Comparison of ENCODE assay signal across 7 cellular contexts in the genomic region with DNA sequence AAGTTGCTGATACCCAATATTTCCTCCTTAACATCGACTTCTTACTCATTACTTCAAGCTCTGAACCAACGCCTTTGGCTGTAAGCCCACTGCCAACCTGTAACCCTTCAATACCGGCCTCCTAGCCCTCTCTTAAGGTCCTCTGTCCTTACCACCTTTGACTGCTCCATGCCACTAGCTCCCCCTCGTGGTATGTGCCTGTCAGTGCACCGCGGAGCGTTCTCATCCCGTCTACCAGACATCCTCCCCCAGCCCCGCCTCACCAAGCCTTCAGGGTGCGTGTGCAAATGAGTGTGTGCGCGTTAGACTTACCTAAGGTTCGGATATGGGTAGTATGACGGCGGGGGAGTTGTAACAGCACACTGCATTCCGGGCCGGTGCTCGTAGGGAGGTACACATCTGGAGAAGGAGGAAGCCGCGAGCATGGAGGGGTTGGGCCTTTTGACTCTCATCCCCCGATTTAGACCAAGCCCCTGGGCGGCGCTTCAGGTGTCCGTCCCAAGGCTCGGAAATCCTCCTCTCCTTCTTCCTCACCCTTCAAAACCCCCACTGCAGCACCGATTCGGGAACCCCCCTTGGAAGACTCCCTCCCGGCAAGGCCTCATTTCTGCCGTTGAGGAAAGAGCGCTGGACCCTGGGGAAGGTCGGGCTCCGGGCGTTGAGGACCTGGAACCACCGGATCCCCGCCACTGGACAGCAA. TPM values are rescaled to one million over a fixed set of nuclear protein-coding genes. Genes with fewer than 3 reads are reported as not detected.
A peak's percentile ranks its signal among the peaks of the same experiment; 100 is the strongest.
DNase-seq lines count a peak whose midpoint lies in the region; ATAC-seq and TF ChIP-seq lines count a peak whose summit lies in the region.

No MANE protein-coding gene starts in this region.

- peaks cover 26% of the 10 kb centered on the region for H3K4me1 ChIP-seq in KMS-11 (ENCODE audit: low read depth, poor library complexity, severe bottlenecking)

- no peaks in the 10 kb centered on the region for H3K27me3 ChIP-seq in KMS-11 (ENCODE audit: insufficient read depth, low read depth)

- H4K20me1 ChIP-seq in KMS-11 (ENCODE audit: insufficient read depth) = no peaks in the 10 kb centered on the region

- peaks cover 11% of the 10 kb centered on the region for H3K27me3 Mint-ChIP-seq in activated T-helper 2 cell treated with anti-CD3 and anti-CD28 coated beads, Interferon-gamma antibody, Interleukin-2, Interleukin-4, amounts not matched to agents 10 μg/mL and 5 μg/mL and 100 μg/mL, durations not matched to agents 14 hours and 24 hours and 36 hours (ENCODE audit: low read depth)
- peaks cover 88% of the 10 kb centered on the region for H3K27me3 Mint-ChIP-seq in nephron progenitor cell (ENCODE audit: low read depth, poor library complexity)

- intact Hi-C loops in activated T-helper 2 cell treated with anti-CD3 and anti-CD28 coated beads, Interferon-gamma antibody, Interleukin-2, Interleukin-4, amounts not matched to agents 10 μg/mL and 5 μg/mL and 100 μg/mL, durations not matched to agents 14 hours and 24 hours and 36 hours (cut with micrococcal nuclease) = loop anchor here (1.0 to 5.0 kb wide), 7 partner anchors 50 to 1433 kb away; a partner anchor contains a TSS

- TF ChIP-seq CTCF in KMS-11 (conservative IDR thresholded peaks at IDR 0.05; ENCODE audit: low read depth, low read length) (peak; percentile 97), fibroblast of villous mesenchyme (IDR thresholded peaks at IDR 0.05; ENCODE audit: insufficient read depth, low read depth, low read length) (peak; percentile 99), nephron progenitor cell (IDR thresholded peaks at IDR 0.05) (peak; percentile 96)

- ATAC-seq in GM18498 (IDR thresholded peaks at IDR 0.05; ENCODE audit: unreplicated experiment) = peak; percentile 26

- no peaks in the 10 kb centered on the region for H3K36me3 ChIP-seq in KMS-11 (ENCODE audit: insufficient read depth)

- peak overlapping the region; percentile 86 for H2AFZ ChIP-seq in KMS-11 (ENCODE audit: low read depth)

- no peaks in the 10 kb centered on the region for H3K36me3 Mint-ChIP-seq in activated T-helper 2 cell treated with anti-CD3 and anti-CD28 coated beads, Interferon-gamma antibody, Interleukin-2, Interleukin-4, amounts not matched to agents 10 μg/mL and 5 μg/mL and 100 μg/mL, durations not matched to agents 14 hours and 24 hours and 36 hours (ENCODE audit: low read depth)
- H3K36me3 Mint-ChIP-seq in nephron progenitor cell (ENCODE audit: low read depth) = no peaks in the 10 kb centered on the region

- H3K27ac Mint-ChIP-seq in activated T-helper 2 cell treated with anti-CD3 and anti-CD28 coated beads, Interferon-gamma antibody, Interleukin-2, Interleukin-4, amounts not matched to agents 10 μg/mL and 5 μg/mL and 100 μg/mL, durations not matched to agents 14 hours and 24 hours and 36 hours = peak overlapping the region; percentile 71
- H3K27ac Mint-ChIP-seq in nephron progenitor cell = no peak overlapping the region

- H3K27ac ChIP-seq in KMS-11 = no peak overlapping the region

- DNase-seq in RPMI7951 (ENCODE audit: low read depth) (peak; percentile 69), fibroblast of villous mesenchyme (ENCODE audit: low read depth) (peak; percentile 80), nephron progenitor cell (peak; percentile 88)
- DNase-seq in activated T-helper 2 cell treated with anti-CD3 and anti-CD28 coated beads, Interferon-gamma antibody, Interleukin-2, Interleukin-4, amounts not matched to agents 10 μg/mL and 5 μg/mL and 100 μg/mL, durations not matched to agents 14 hours and 24 hours and 36 hours (ENCODE audit: low spot score) = peak; percentile 89
- DNase-seq in stimulated activated naive CD4-positive, alpha-beta T cell treated with Interleukin-2 at 50 U/mL for 16 hours (lab: John Stamatoyannopoulos, UW) = peak; percentile 87

- H3K9me3 Mint-ChIP-seq in activated T-helper 2 cell treated with anti-CD3 and anti-CD28 coated beads, Interferon-gamma antibody, Interleukin-2, Interleukin-4, amounts not matched to agents 10 μg/mL and 5 μg/mL and 100 μg/mL, durations not matched to agents 14 hours and 24 hours and 36 hours = no peaks in the 10 kb centered on the region
- H3K9me3 Mint-ChIP-seq in nephron progenitor cell = no peaks in the 10 kb centered on the region

- peak overlapping the region; percentile 82 for H3K4me2 ChIP-seq in KMS-11

- peak overlapping the region; percentile 83 for H3K4me3 Mint-ChIP-seq in activated T-helper 2 cell treated with anti-CD3 and anti-CD28 coated beads, Interferon-gamma antibody, Interleukin-2, Interleukin-4, amounts not matched to agents 10 μg/mL and 5 μg/mL and 100 μg/mL, durations not matched to agents 14 hours and 24 hours and 36 hours (ENCODE audit: low read depth)
- peak overlapping the region; percentile 84 for H3K4me3 Mint-ChIP-seq in nephron progenitor cell

- peaks cover 21% of the 10 kb centered on the region for H3K4me1 Mint-ChIP-seq in activated T-helper 2 cell treated with anti-CD3 and anti-CD28 coated beads, Interferon-gamma antibody, Interleukin-2, Interleukin-4, amounts not matched to agents 10 μg/mL and 5 μg/mL and 100 μg/mL, durations not matched to agents 14 hours and 24 hours and 36 hours (ENCODE audit: low read depth)
- peaks cover 46% of the 10 kb centered on the region for H3K4me1 Mint-ChIP-seq in nephron progenitor cell

- no peak overlapping the region for H3K9ac ChIP-seq in KMS-11

- H3K4me3 ChIP-seq in KMS-11 (IDR thresholded peaks at IDR 0.05; ENCODE audit: insufficient read depth, low read depth, low read length) (no peak overlapping the region), fibroblast of villous mesenchyme (ENCODE audit: low read depth, low read length) (peak overlapping the region; percentile 40)

- no peaks in the 10 kb centered on the region for H3K79me2 ChIP-seq in KMS-11 (ENCODE audit: insufficient read depth, low read depth)

RNA-seq across cellular contexts. Expression of a gene that starts 2.8 kb away (rescaled TPM):
- 1.7 and 2.0 TPM in 2 replicates for total RNA-seq in RPMI7951 (2014; rRNA removed; shearing (Covaris generic))
- 1.6 TPM in 2 replicates for total RNA-seq in activated T-helper 2 cell treated with anti-CD3 and anti-CD28 coated beads, Interferon-gamma antibody, Interleukin-2, Interleukin-4, amounts not matched to agents 10 μg/mL and 5 μg/mL and 100 μg/mL, durations not matched to agents 14 hours and 24 hours and 36 hours
- total RNA-seq in fibroblast of villous mesenchyme = 0.64 and 1.3 TPM in 2 replicates

RNA-seq across cellular contexts. Expression of a gene that starts 50.1 kb away (rescaled TPM):
- total RNA-seq in RPMI7951 (2014; rRNA removed; shearing (Covaris generic)) = 40.6 and 47.3 TPM in 2 replicates
- 30.8 and 33.0 TPM in 2 replicates for total RNA-seq in activated T-helper 2 cell treated with anti-CD3 and anti-CD28 coated beads, Interferon-gamma antibody, Interleukin-2, Interleukin-4, amounts not matched to agents 10 μg/mL and 5 μg/mL and 100 μg/mL, durations not matched to agents 14 hours and 24 hours and 36 hours
- 21.6 and 30.2 TPM in 2 replicates for total RNA-seq in fibroblast of villous mesenchyme

RNA-seq across cellular contexts. Expression of a gene that starts 50.4 kb away (rescaled TPM):
- total RNA-seq in RPMI7951 (2014; rRNA removed; shearing (Covaris generic)) = 6.9 and 7.1 TPM in 2 replicates
- total RNA-seq in activated T-helper 2 cell treated with anti-CD3 and anti-CD28 coated beads, Interferon-gamma antibody, Interleukin-2, Interleukin-4, amounts not matched to agents 10 μg/mL and 5 μg/mL and 100 μg/mL, durations not matched to agents 14 hours and 24 hours and 36 hours = 4.8 and 5.0 TPM in 2 replicates
- 2.6 and 3.5 TPM in 2 replicates for total RNA-seq in fibroblast of villous mesenchyme
